In the genomic region with DNA sequence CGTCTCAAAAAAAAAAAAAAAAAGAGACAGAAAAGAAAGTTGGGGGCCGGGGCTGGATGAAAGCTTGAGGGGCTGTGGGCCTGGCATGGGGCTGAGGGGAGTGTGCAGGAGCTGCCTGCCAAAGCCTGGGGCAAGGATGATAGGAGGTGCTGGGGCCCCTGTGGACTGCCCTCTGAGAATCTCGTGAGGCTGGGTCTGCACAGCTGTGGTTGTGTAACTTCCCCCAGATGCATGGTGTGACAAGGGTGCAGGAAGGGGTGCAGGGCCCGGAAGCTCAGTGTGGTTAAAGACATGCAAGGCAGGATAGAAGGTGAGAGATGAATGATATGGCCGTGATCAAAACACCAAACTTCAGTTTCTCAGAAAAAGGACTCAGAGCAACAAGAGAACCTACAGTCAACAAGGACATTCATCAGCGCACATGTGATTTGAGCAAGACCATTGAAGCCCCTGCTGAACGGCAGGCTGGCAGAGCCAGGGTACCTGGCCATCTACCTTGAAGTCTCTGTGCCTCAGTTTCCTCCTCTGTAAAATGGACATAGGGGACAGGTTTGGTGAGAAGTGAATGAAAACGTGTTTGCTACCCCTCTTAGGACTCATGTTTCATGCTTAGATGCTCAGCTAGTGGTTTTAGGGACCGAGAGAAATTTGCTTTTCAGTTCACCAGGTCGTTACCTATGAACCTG, we compare ENCODE assay signal across 9 cellular contexts. TPM values are rescaled to one million over a fixed set of nuclear protein-coding genes. Genes with fewer than 3 reads are reported as not detected.
DNase-seq lines count a peak whose midpoint lies in the region; ATAC-seq and TF ChIP-seq lines count a peak whose summit lies in the region.
"Had no signal": no experiment of that assay in that cellular context is flagged by ENCODE, and none has a peak within 500 bp of the region (broad histone marks: within the 10 kb centered on the region; RNA-seq: fewer than 3 reads in every experiment).

No MANE protein-coding gene starts in this region.

- H3K27me3 ChIP-seq in CD4-positive, alpha-beta memory T cell (ENCODE audit: insufficient read depth, low read length), result no peaks in the 10 kb centered on the region
- no peaks in the 10 kb centered on the region for H3K27me3 ChIP-seq in GM23338 (ENCODE audit: insufficient read depth)

- H3K9me3 ChIP-seq in CD4-positive, alpha-beta memory T cell (ENCODE audit: control insufficient read depth in 1 of 2, low read length in 2 of 2), result no peaks in the 10 kb centered on the region

- TF ChIP-seq CTCF in GM23338 (conservative IDR thresholded peaks at IDR 0.05; ENCODE audit: low read depth in 2 of 2), result no peak

- no peaks in the 10 kb centered on the region for H3K36me3 ChIP-seq in CD4-positive, alpha-beta memory T cell (ENCODE audit: insufficient read depth, low read length)
- H3K36me3 ChIP-seq in GM23338 (ENCODE audit: insufficient read depth), result no peaks in the 10 kb centered on the region

- H3K36me3 Mint-ChIP-seq in CD4-positive, alpha-beta memory T cell, result peaks cover 3 to 16% of the 10 kb centered on the region in 2 donors
- H3K36me3 Mint-ChIP-seq in activated naive CD4-positive, alpha-beta T cell treated with anti-CD3 and anti-CD28 coated beads, Interleukin-2, amount 50 U/mL, for 72 hours, result peaks cover 16 to 47% of the 10 kb centered on the region in 2 donors
- H3K36me3 Mint-ChIP-seq in GM23338 (ENCODE audit: low read depth), result peaks cover 22% of the 10 kb centered on the region

- peak overlapping the region; percentile 77 for H3K27ac ChIP-seq in CD4-positive, alpha-beta memory T cell (ENCODE audit: low read depth, low read length)
- no peak overlapping the region for H3K27ac ChIP-seq in GM23338 (ENCODE audit: low read depth)

- peaks cover 0 to 2% (median 0%) of the 10 kb centered on the region in 8 donors for H3K9me3 Mint-ChIP-seq in CD4-positive, alpha-beta memory T cell
- peaks cover 5 to 18% of the 10 kb centered on the region in 2 donors for H3K9me3 Mint-ChIP-seq in activated naive CD4-positive, alpha-beta T cell treated with anti-CD3 and anti-CD28 coated beads, Interleukin-2, amount 50 U/mL, for 72 hours
- no peaks in the 10 kb centered on the region; the same call in 2 of the 3 replicates for H3K9me3 Mint-ChIP-seq in GM23338

- H2AFZ ChIP-seq in GM23338, result no peak overlapping the region

- POLR2A ChIA-PET in CD4-positive, alpha-beta memory T cell (lab: Charles Lee; ENCODE audit: partially characterized antibody), result interaction anchor here (0.8 to 11.4 kb wide), 32 partner anchors 8 to 1400 kb away, joined by 3 to 217 read pairs (median 6); a partner anchor contains a TSS

- no peak overlapping the region for H3K4me2 ChIP-seq in GM23338

- H3K27ac Mint-ChIP-seq in CD4-positive, alpha-beta memory T cell, result peak overlapping the region; percentile 91 to 99 (median 97)
- peak overlapping the region; percentile 99 for H3K27ac Mint-ChIP-seq in activated naive CD4-positive, alpha-beta T cell treated with anti-CD3 and anti-CD28 coated beads, Interleukin-2, amount 50 U/mL, for 72 hours
- H3K27ac Mint-ChIP-seq in GM23338, result no peak overlapping the region

- DNase-seq in CD4-positive, alpha-beta memory T cell, result peak; percentile 90 to 96 (median 91)
- DNase-seq in RPMI8226 (peak; percentile 40), GM23338 (ENCODE audit: low spot score) (no peak), globus pallidus (ENCODE audit: low spot score) (no peak), NCI-H2107 (lab: John Stamatoyannopoulos, UW) (no peak)
- DNase-seq in activated naive CD4-positive, alpha-beta T cell treated with anti-CD3 and anti-CD28 coated beads, Interleukin-2, amount 50 U/mL, for 72 hours (ENCODE audit: low spot score in 2 of 2), result peak; percentile 82 to 88
- DNase-seq in stimulated activated CD4-positive, alpha-beta T cell treated with anti-CD3 and anti-CD28 coated beads, TNF-alpha, amount 100 ng/mL, for 1 hour (ENCODE audit: low read depth in 3 of 3, low spot score in 1 of 3), result peak; percentile 35 to 60 (median 47)

- H3K79me2 ChIP-seq in GM23338 (replicated peaks; ENCODE audit: insufficient read depth), result no peaks in the 10 kb centered on the region

- H4K20me1 ChIP-seq in GM23338 (replicated peaks; ENCODE audit: insufficient read depth), result no peaks in the 10 kb centered on the region

- peak; percentile 61 for ATAC-seq in GM21529 (IDR thresholded peaks at IDR 0.05; ENCODE audit: unreplicated experiment)
- ATAC-seq in activated naive CD4-positive, alpha-beta T cell treated with anti-CD3 and anti-CD28 coated beads, Interleukin-2, amount 50 U/mL, for 72 hours, result peak; percentile 76 to 82
- no peak for ATAC-seq in GM23338

- H3K4me3 Mint-ChIP-seq in CD4-positive, alpha-beta memory T cell, result peak overlapping the region; percentile 74 to 87 (median 83)
- H3K4me3 Mint-ChIP-seq in GM23338, result no peak overlapping the region

- peak overlapping the region; percentile 4 to 29 for H3K4me3 ChIP-seq in CD4-positive, alpha-beta memory T cell (ENCODE audit: low read length in 2 of 2)
- no peak overlapping the region for H3K4me3 ChIP-seq in GM23338

- no peaks in the 10 kb centered on the region for H3F3A ChIP-seq in GM23338 (replicated peaks; ENCODE audit: low read depth)

- CTCF ChIA-PET in CD4-positive, alpha-beta memory T cell (lab: Charles Lee; ENCODE audit: partially characterized antibody), result interaction anchor here (0.7 to 8.2 kb wide), 18 partner anchors 10 to 578 kb away, joined by 3 to 78 read pairs (median 4); a partner anchor contains a TSS

- peaks cover 69 to 98% (median 85%) of the 10 kb centered on the region in 4 donors for H3K4me1 Mint-ChIP-seq in CD4-positive, alpha-beta memory T cell
- peaks cover 44% of the 10 kb centered on the region for H3K4me1 Mint-ChIP-seq in GM23338

- H3K27me3 Mint-ChIP-seq in CD4-positive, alpha-beta memory T cell, result no peaks in the 10 kb centered on the region
- peaks cover 13% of the 10 kb centered on the region for H3K27me3 Mint-ChIP-seq in GM23338 (ENCODE audit: insufficient read depth, low read depth, poor library complexity)

- H3K4me1 ChIP-seq in CD4-positive, alpha-beta memory T cell (ENCODE audit: insufficient read depth, low read length), result peaks cover 98% of the 10 kb centered on the region
- peaks cover 9% of the 10 kb centered on the region for H3K4me1 ChIP-seq in GM23338 (ENCODE audit: insufficient read depth)

- intact Hi-C loops in CD4-positive, alpha-beta memory T cell (cut with micrococcal nuclease), result loop anchor here (1.0 to 2.0 kb wide), 3 partner anchors 10 to 31 kb away; a partner anchor contains a TSS

- no peaks in the 10 kb centered on the region for H3K9me2 ChIP-seq in GM23338 (ENCODE audit: insufficient read depth)

TF ChIP-seq in GM23338, 12 proteins besides CTCF, POLR2A, EP300 and RAD21 (continues in another document):
- no peak for TF ChIP-seq ZNF114 (CRISPR knock-in tag; IDR thresholded peaks at IDR 0.05)
- no peak for TF ChIP-seq EZH2 (IDR thresholded peaks at IDR 0.05; ENCODE audit: low read depth, unreplicated experiment)
- TF ChIP-seq NANOG (IDR thresholded peaks at IDR 0.05; ENCODE audit: borderline replicate concordance), result no peak
- TF ChIP-seq, protein P1, sequence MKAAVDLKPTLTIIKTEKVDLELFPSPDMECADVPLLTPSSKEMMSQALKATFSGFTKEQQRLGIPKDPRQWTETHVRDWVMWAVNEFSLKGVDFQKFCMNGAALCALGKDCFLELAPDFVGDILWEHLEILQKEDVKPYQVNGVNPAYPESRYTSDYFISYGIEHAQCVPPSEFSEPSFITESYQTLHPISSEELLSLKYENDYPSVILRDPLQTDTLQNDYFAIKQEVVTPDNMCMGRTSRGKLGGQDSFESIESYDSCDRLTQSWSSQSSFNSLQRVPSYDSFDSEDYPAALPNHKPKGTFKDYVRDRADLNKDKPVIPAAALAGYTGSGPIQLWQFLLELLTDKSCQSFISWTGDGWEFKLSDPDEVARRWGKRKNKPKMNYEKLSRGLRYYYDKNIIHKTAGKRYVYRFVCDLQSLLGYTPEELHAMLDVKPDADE (IDR thresholded peaks at IDR 0.05), result no peak
- TF ChIP-seq POLR2AphosphoS5 (IDR thresholded peaks at IDR 0.05; ENCODE audit: low read depth), result no peak
- TF ChIP-seq EZH2phosphoT487 (IDR thresholded peaks at IDR 0.05; ENCODE audit: unreplicated experiment), result no peak
- TF ChIP-seq CREB1 (CRISPR knock-in tag; IDR thresholded peaks at IDR 0.05; ENCODE audit: low read depth), result no peak

RNA-seq across cellular contexts. Expression of a gene that starts 9.6 kb away (rescaled TPM):
- 100 to 1,000 TPM; 752 to 810 TPM for total RNA-seq in CD4-positive, alpha-beta memory T cell
- polyA plus RNA-seq in CD4-positive, alpha-beta memory T cell, result 1,000 to 10,000 TPM; 3,111 to 3,174 TPM
- 1,000 to 10,000 TPM; 2,042 to 3,291 TPM for total RNA-seq in activated naive CD4-positive, alpha-beta T cell treated with anti-CD3 and anti-CD28 coated beads, Interleukin-2, amount 50 U/mL, for 72 hours
- 2.3 TPM in 1 of 2 replicates, not detected in the other for total RNA-seq in GM23338 (2014; rRNA removed; shearing (Covaris generic))
- polyA plus RNA-seq in GM23338 (2016; fragmentation: Nextera tagmentation; extraction: Ambion mirVana), result 6.1 and 7.7 TPM in 2 replicates

RNA-seq across cellular contexts. Expression of a gene that starts 24.1 kb away (rescaled TPM):
- under 1 TPM in 1 of 2 experiments, not detected in 1; 0.15 TPM for total RNA-seq in CD4-positive, alpha-beta memory T cell
- not detected for polyA plus RNA-seq in CD4-positive, alpha-beta memory T cell
- total RNA-seq in activated naive CD4-positive, alpha-beta T cell treated with anti-CD3 and anti-CD28 coated beads, Interleukin-2, amount 50 U/mL, for 72 hours, result under 1 TPM; 0.14 to 0.68 TPM
- total RNA-seq in GM23338 (2014; rRNA removed; shearing (Covaris generic)), result 434 and 519 TPM in 2 replicates
- polyA plus RNA-seq in GM23338 (2016; fragmentation: Nextera tagmentation; extraction: Ambion mirVana), result 217 and 220 TPM in 2 replicates
- total RNA-seq: renal cortical epithelial cell had no signal

RNA-seq across cellular contexts. Expression of a gene that starts 28.6 kb away (rescaled TPM):
- 1 to 10 TPM; 2.9 to 3.0 TPM for total RNA-seq in CD4-positive, alpha-beta memory T cell
- polyA plus RNA-seq in CD4-positive, alpha-beta memory T cell, result under 1 TPM; 0.52 to 0.91 TPM
- total RNA-seq in activated naive CD4-positive, alpha-beta T cell treated with anti-CD3 and anti-CD28 coated beads, Interleukin-2, amount 50 U/mL, for 72 hours, result 1 to 10 TPM; 1.8 to 2.0 TPM
- total RNA-seq in GM23338 (2014; rRNA removed; shearing (Covaris generic)), result 15.9 and 18.8 TPM in 2 replicates
- 6.1 and 7.7 TPM in 2 replicates for polyA plus RNA-seq in GM23338 (2016; fragmentation: Nextera tagmentation; extraction: Ambion mirVana)

RNA-seq across cellular contexts. Expression of a gene that starts 37.4 kb away (rescaled TPM):
- not detected for total RNA-seq in CD4-positive, alpha-beta memory T cell
- under 1 TPM in 1 of 2 donors, not detected in 1; 0.20 TPM for polyA plus RNA-seq in CD4-positive, alpha-beta memory T cell
- total RNA-seq in activated naive CD4-positive, alpha-beta T cell treated with anti-CD3 and anti-CD28 coated beads, Interleukin-2, amount 50 U/mL, for 72 hours, result under 1 TPM in 1 of 2 donors, not detected in 1; 0.18 TPM
- 29.1 and 29.9 TPM in 2 replicates for total RNA-seq in GM23338 (2014; rRNA removed; shearing (Covaris generic))
- polyA plus RNA-seq in GM23338 (2016; fragmentation: Nextera tagmentation; extraction: Ambion mirVana), result 15.7 and 16.6 TPM in 2 replicates

RNA-seq across cellular contexts. Expression of a gene that starts 38.3 kb away (rescaled TPM):
- not detected for total RNA-seq in CD4-positive, alpha-beta memory T cell
- not detected for polyA plus RNA-seq in CD4-positive, alpha-beta memory T cell
- total RNA-seq in activated naive CD4-positive, alpha-beta T cell treated with anti-CD3 and anti-CD28 coated beads, Interleukin-2, amount 50 U/mL, for 72 hours, result 1 to 10 TPM in 1 of 2 donors, not detected in 1; 2.9 TPM
- 17.5 and 18.4 TPM in 2 replicates for total RNA-seq in GM23338 (2014; rRNA removed; shearing (Covaris generic))
- 12.7 and 13.4 TPM in 2 replicates for polyA plus RNA-seq in GM23338 (2016; fragmentation: Nextera tagmentation; extraction: Ambion mirVana)

Comparison
In these comparisons a context has a peak if more than half of its experiments do, and no peak if none do; other contexts are left out.
1. DNase-seq: peak in CD4-positive, alpha-beta memory T cell (5 of 5), RPMI8226 (single experiment), activated naive CD4-positive, alpha-beta T cell treated with anti-CD3 and anti-CD28 coated beads, Interleukin-2, amount 50 U/mL, for 72 hours (2 of 2) and stimulated activated CD4-positive, alpha-beta T cell treated with anti-CD3 and anti-CD28 coated beads, TNF-alpha, amount 100 ng/mL, for 1 hour (3 of 3); none in GM23338 (single experiment), globus pallidus (single experiment) and NCI-H2107 (single experiment).
2. RNA of a gene that starts 9.6 kb away (total RNA-seq): 2,042 to 3,291 TPM in activated naive CD4-positive, alpha-beta T cell treated with anti-CD3 and anti-CD28 coated beads, Interleukin-2, amount 50 U/mL, for 72 hours and 752 to 810 TPM in CD4-positive, alpha-beta memory T cell; 2.3 TPM in GM23338; every median in the first group is over 100 times any median in the second.
3. RNA of a gene that starts 24.1 kb away (total RNA-seq): 434 to 519 TPM in GM23338; 0.14 to 0.68 TPM in activated naive CD4-positive, alpha-beta T cell treated with anti-CD3 and anti-CD28 coated beads, Interleukin-2, amount 50 U/mL, for 72 hours and 0.15 TPM in CD4-positive, alpha-beta memory T cell; every median in the first group is over 100 times any median in the second.